ENCODE assay signal across 1 cellular context in the genomic region with DNA sequence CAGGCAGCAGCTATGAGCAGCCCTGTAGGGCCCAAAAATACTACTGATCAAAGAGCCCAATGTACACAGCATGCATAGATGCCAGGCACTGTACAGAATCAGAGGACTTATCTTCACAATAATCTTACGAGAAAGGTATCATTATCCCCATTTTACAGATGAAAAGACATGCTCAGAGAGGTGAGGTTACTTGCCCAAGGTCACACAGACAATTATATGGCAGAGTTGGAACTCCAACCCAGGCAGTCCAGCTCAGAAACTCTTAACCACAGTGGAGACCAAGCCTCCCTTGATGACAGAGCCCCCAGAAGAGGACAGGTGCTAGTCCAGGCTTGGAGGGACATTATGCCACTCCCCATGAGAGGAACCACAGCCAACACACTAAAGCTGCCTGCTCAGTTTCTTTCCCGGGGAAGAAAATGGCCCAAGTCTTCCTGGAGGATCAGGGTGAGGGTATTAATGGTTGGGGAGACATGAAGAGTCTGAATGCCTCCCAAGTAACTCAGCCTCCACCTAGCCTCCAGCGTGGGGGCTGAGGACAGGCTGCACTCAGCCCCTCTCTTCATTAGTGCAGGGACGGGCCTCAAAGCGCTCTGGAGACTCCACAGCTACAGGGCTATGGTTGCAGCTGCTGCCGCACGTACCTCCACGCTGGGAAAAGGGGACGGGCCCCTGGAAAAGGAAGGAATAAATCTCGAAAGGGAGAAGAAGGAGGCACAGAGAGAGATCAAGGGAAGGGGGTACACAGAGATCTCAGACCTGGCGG.
A peak's percentile ranks its signal among the peaks of the same experiment; 100 is the strongest.
TF ChIP-seq lines count a peak whose summit lies in the region.

No MANE protein-coding gene starts in this region.

TF ChIP-seq in HepG2, 621 proteins besides CTCF, POLR2A, EP300 and RAD21:
- TF ChIP-seq, protein P1, sequence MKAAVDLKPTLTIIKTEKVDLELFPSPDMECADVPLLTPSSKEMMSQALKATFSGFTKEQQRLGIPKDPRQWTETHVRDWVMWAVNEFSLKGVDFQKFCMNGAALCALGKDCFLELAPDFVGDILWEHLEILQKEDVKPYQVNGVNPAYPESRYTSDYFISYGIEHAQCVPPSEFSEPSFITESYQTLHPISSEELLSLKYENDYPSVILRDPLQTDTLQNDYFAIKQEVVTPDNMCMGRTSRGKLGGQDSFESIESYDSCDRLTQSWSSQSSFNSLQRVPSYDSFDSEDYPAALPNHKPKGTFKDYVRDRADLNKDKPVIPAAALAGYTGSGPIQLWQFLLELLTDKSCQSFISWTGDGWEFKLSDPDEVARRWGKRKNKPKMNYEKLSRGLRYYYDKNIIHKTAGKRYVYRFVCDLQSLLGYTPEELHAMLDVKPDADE (CRISPR knock-in tag; IDR thresholded peaks at IDR 0.05), result no peak
- no peak for TF ChIP-seq ZNF235 (CRISPR knock-in tag; IDR thresholded peaks at IDR 0.05; ENCODE audit: borderline replicate concordance)
- TF ChIP-seq, protein P2, sequence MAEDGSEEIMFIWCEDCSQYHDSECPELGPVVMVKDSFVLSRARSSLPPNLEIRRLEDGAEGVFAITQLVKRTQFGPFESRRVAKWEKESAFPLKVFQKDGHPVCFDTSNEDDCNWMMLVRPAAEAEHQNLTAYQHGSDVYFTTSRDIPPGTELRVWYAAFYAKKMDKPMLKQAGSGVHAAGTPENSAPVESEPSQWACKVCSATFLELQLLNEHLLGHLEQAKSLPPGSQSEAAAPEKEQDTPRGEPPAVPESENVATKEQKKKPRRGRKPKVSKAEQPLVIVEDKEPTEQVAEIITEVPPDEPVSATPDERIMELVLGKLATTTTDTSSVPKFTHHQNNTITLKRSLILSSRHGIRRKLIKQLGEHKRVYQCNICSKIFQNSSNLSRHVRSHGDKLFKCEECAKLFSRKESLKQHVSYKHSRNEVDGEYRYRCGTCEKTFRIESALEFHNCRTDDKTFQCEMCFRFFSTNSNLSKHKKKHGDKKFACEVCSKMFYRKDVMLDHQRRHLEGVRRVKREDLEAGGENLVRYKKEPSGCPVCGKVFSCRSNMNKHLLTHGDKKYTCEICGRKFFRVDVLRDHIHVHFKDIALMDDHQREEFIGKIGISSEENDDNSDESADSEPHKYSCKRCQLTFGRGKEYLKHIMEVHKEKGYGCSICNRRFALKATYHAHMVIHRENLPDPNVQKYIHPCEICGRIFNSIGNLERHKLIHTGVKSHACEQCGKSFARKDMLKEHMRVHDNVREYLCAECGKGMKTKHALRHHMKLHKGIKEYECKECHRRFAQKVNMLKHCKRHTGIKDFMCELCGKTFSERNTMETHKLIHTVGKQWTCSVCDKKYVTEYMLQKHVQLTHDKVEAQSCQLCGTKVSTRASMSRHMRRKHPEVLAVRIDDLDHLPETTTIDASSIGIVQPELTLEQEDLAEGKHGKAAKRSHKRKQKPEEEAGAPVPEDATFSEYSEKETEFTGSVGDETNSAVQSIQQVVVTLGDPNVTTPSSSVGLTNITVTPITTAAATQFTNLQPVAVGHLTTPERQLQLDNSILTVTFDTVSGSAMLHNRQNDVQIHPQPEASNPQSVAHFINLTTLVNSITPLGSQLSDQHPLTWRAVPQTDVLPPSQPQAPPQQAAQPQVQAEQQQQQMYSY (CRISPR knock-in tag; IDR thresholded peaks at IDR 0.05), result no peak
- no peak for TF ChIP-seq KDM2A (CRISPR knock-in tag; IDR thresholded peaks at IDR 0.05; ENCODE audit: borderline replicate concordance, low read depth)
- TF ChIP-seq YEATS4 (CRISPR knock-in tag; IDR thresholded peaks at IDR 0.05; ENCODE audit: borderline replicate concordance), result peak; percentile 44; the same call in 1 of the 2 replicates
- TF ChIP-seq ZNF768 (CRISPR knock-in tag; IDR thresholded peaks at IDR 0.05), result peak; percentile 76; the same call in 1 of the 2 replicates
- peak; percentile 79 for TF ChIP-seq ZNF629 (CRISPR knock-in tag; conservative IDR thresholded peaks at IDR 0.05)
- no peak for TF ChIP-seq ATRX (CRISPR knock-in tag; IDR thresholded peaks at IDR 0.05; ENCODE audit: borderline replicate concordance)
- 0 out of 2 replicates have a peak, but pooled peaks have one; percentile 45 for TF ChIP-seq KDM1A (CRISPR knock-in tag; IDR thresholded peaks at IDR 0.05)
- TF ChIP-seq ISL2 (CRISPR knock-in tag; IDR thresholded peaks at IDR 0.05), result no peak
- no peak for TF ChIP-seq SMARCE1 (IDR thresholded peaks at IDR 0.05; ENCODE audit: borderline replicate concordance)
- 0 out of 2 replicates have a peak, but pooled peaks have one; percentile 31 for TF ChIP-seq ZNF605 (CRISPR knock-in tag; IDR thresholded peaks at IDR 0.05)
- TF ChIP-seq, protein P3, sequence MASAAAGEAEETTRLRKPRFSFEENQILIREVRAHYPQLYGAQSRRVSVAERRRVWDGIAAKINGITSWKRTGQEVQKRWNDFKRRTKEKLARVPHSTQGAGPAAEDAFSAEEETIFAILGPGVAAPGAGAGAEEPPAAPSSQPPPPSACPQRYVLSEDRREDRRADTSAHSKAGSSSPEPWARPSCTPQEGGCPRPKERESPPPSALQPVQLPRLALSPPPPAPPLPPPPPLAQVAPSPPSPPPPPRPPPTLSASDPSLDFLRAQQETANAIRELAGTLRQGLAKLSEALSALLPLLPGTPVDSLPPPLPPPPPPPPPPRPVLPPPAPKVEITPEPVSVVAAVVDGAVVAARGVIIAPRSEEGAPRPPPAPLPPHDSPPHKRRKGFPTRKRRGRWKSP (CRISPR knock-in tag; IDR thresholded peaks at IDR 0.05), result no peak
- no peak for TF ChIP-seq ZSCAN29 (CRISPR knock-in tag; conservative IDR thresholded peaks at IDR 0.05)
- TF ChIP-seq, protein P4, sequence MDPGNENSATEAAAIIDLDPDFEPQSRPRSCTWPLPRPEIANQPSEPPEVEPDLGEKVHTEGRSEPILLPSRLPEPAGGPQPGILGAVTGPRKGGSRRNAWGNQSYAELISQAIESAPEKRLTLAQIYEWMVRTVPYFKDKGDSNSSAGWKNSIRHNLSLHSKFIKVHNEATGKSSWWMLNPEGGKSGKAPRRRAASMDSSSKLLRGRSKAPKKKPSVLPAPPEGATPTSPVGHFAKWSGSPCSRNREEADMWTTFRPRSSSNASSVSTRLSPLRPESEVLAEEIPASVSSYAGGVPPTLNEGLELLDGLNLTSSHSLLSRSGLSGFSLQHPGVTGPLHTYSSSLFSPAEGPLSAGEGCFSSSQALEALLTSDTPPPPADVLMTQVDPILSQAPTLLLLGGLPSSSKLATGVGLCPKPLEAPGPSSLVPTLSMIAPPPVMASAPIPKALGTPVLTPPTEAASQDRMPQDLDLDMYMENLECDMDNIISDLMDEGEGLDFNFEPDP (CRISPR knock-in tag; conservative IDR thresholded peaks at IDR 0.05), result 0 out of 2 replicates have a peak, but pooled peaks have one; percentile 53
- no peak for TF ChIP-seq TBL1XR1 (IDR thresholded peaks at IDR 0.05; ENCODE audit: borderline replicate concordance, low read length, partially characterized antibody)
- TF ChIP-seq ZNF430 (CRISPR knock-in tag; IDR thresholded peaks at IDR 0.05), result peak; percentile 70; the same call in 1 of the 2 replicates
- TF ChIP-seq ZMYM3 (CRISPR knock-in tag; IDR thresholded peaks at IDR 0.05), result peak; percentile 70
- no peak for TF ChIP-seq SKI (IDR thresholded peaks at IDR 0.05; ENCODE audit: partially characterized antibody)
- no peak for TF ChIP-seq ELF3 (CRISPR knock-in tag; IDR thresholded peaks at IDR 0.05)
- no peak for TF ChIP-seq ZNF616 (CRISPR knock-in tag; IDR thresholded peaks at IDR 0.05; ENCODE audit: low read depth)
- TF ChIP-seq, protein P5, sequence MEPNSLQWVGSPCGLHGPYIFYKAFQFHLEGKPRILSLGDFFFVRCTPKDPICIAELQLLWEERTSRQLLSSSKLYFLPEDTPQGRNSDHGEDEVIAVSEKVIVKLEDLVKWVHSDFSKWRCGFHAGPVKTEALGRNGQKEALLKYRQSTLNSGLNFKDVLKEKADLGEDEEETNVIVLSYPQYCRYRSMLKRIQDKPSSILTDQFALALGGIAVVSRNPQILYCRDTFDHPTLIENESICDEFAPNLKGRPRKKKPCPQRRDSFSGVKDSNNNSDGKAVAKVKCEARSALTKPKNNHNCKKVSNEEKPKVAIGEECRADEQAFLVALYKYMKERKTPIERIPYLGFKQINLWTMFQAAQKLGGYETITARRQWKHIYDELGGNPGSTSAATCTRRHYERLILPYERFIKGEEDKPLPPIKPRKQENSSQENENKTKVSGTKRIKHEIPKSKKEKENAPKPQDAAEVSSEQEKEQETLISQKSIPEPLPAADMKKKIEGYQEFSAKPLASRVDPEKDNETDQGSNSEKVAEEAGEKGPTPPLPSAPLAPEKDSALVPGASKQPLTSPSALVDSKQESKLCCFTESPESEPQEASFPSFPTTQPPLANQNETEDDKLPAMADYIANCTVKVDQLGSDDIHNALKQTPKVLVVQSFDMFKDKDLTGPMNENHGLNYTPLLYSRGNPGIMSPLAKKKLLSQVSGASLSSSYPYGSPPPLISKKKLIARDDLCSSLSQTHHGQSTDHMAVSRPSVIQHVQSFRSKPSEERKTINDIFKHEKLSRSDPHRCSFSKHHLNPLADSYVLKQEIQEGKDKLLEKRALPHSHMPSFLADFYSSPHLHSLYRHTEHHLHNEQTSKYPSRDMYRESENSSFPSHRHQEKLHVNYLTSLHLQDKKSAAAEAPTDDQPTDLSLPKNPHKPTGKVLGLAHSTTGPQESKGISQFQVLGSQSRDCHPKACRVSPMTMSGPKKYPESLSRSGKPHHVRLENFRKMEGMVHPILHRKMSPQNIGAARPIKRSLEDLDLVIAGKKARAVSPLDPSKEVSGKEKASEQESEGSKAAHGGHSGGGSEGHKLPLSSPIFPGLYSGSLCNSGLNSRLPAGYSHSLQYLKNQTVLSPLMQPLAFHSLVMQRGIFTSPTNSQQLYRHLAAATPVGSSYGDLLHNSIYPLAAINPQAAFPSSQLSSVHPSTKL (CRISPR knock-in tag; IDR thresholded peaks at IDR 0.05), result no peak
- no peak for TF ChIP-seq KMT2B (CRISPR knock-in tag; IDR thresholded peaks at IDR 0.05)
- TF ChIP-seq PHB2 (IDR thresholded peaks at IDR 0.05; ENCODE audit: partially characterized antibody), result no peak
- no peak for TF ChIP-seq SIN3A (IDR thresholded peaks at IDR 0.05; ENCODE audit: borderline replicate concordance, low read depth, low read length)
- 0 out of 2 replicates have a peak, but pooled peaks have one; percentile 3 for TF ChIP-seq HOXA3 (CRISPR knock-in tag; IDR thresholded peaks at IDR 0.05)
- TF ChIP-seq PRPF4 (IDR thresholded peaks at IDR 0.05; ENCODE audit: low read depth, low read length, poor library complexity, severe bottlenecking), result no peak
